Comparison of ENCODE assay signal across 3 cellular contexts in genomic region chr21:40136571-40136970, GRCh38.
"Had no signal": no experiment of that assay in that cellular context is flagged by ENCODE, and none has a peak within 500 bp of the region (broad histone marks: within the 10 kb centered on the region; RNA-seq: fewer than 3 reads in every experiment).

No MANE protein-coding gene starts in this region.

- DNase-seq: GDM1, GF-D8 had no signal

- H3K4me3 ChIP-seq: GM12878 had no signal
